ENCODE assay signal across 31 cellular contexts in the genomic region with DNA sequence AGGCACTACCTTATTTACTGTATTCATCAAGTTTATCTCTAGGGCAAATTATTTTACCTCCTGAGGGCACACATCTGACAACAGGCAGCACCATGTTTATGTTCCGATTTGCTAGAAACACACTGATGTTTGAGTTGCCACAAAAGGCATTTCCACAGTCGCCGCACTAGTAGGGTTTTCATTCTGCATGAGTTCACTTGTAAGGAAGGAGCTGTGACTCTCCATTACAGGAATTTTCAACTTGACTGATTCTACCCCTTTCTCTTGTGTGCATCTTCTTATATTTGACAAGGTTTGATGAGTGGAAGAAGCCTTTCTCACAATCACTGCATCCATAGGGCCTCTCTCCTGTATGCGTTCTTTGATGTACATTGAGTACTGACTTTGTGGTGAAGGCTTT.
"Had no signal": no experiment of that assay in that cellular context is flagged by ENCODE, and none has a peak within 500 bp of the region (broad histone marks: within the 10 kb centered on the region; RNA-seq: fewer than 3 reads in every experiment).

No MANE protein-coding gene starts in this region.

- H3K27ac ChIP-seq: colonic mucosa, epithelial cell of prostate, gastrocnemius medialis, heart left ventricle, hepatocyte, left lung, neural progenitor cell, pancreas, right lobe of liver, stomach, thyroid gland had no signal

- H3K4me3 Mint-ChIP-seq: dendritic cell treated with granulocyte-macrophage colony-stimulating factor and Interleukin-4, amounts not matched to agents 40 ng/mL and 50 ng/mL, for 4 days; endodermal cell; mesothelial cell of epicardium; naive B cell; natural killer cell treated with Interleukin-12 subunit alpha and Interleukin-12 subunit beta and Interleukin-15 and Interleukin-18, amount 100 ng/mL, for 72 hours; neural progenitor cell had no signal

- H3K36me3 ChIP-seq: colonic mucosa, gastrocnemius medialis, heart left ventricle, left lung, neural progenitor cell, pancreas, right lobe of liver, stomach, thyroid gland had no signal

- H3K27ac Mint-ChIP-seq: dendritic cell treated with granulocyte-macrophage colony-stimulating factor and Interleukin-4, amounts not matched to agents 40 ng/mL and 50 ng/mL, for 4 days; endodermal cell; mesothelial cell of epicardium; naive B cell; natural killer cell treated with Interleukin-12 subunit alpha and Interleukin-12 subunit beta and Interleukin-15 and Interleukin-18, amount 100 ng/mL, for 72 hours had no signal

- H3K4me1 Mint-ChIP-seq: naive B cell had no signal

- H3K27me3 ChIP-seq: colonic mucosa, gastrocnemius medialis, heart left ventricle, hepatocyte, left lung, neural progenitor cell, pancreas, right lobe of liver, stomach, thyroid gland had no signal

- H3K36me3 Mint-ChIP-seq: mesothelial cell of epicardium, naive B cell, neural progenitor cell had no signal

- H2AFZ ChIP-seq: hepatocyte, neural progenitor cell had no signal

- ATAC-seq: esophagus mucosa; gastrocnemius medialis; heart left ventricle; left cardiac atrium; left lung; mucosa of descending colon; natural killer cell treated with Interleukin-12 subunit alpha and Interleukin-12 subunit beta and Interleukin-15 and Interleukin-18, amount 100 ng/mL, for 72 hours; pancreas; right lobe of liver had no signal

- H3K9me3 Mint-ChIP-seq: endodermal cell, mesothelial cell of epicardium, neural progenitor cell had no signal

- DNase-seq: colonic mucosa; effector CD8-positive, alpha-beta T cell; endodermal cell; foreskin fibroblast; gastrocnemius medialis; heart left ventricle; left cardiac atrium; left lung; mesenchymal stem cell; mucosa of descending colon; naive B cell; occipital lobe; pancreas; right lobe of liver; small intestine; stimulated activated CD4-positive, alpha-beta T cell treated with anti-CD3 and anti-CD28 coated beads, Interleukin-12 subunit alpha, Interleukin-12 subunit beta, amount 100 ng/mL, for 4 hours; stimulated activated CD4-positive, alpha-beta T cell treated with anti-CD3 and anti-CD28 coated beads, Interleukin-1b, Interleukin-23, amount 100 ng/mL, for 48 hours; stimulated activated CD4-positive, alpha-beta T cell treated with anti-CD3 and anti-CD28 coated beads, Interleukin-4, amount 100 ng/mL, for 1 hour; stimulated activated CD8-positive, alpha-beta memory T cell treated with anti-CD3 and anti-CD28 coated beads, Interleukin-4, amount 100 ng/mL, for 48 hours; stimulated activated naive CD4-positive, alpha-beta T cell treated with Interleukin-2 at 50 U/mL for 16 hours; stomach; thyroid gland; trophoblast cell had no signal

- FAIRE-seq: islet of Langerhans, pancreas, small intestine had no signal

- H3K4me2 ChIP-seq: hepatocyte, neural progenitor cell had no signal

- H3K27me3 Mint-ChIP-seq: dendritic cell treated with granulocyte-macrophage colony-stimulating factor and Interleukin-4, amounts not matched to agents 40 ng/mL and 50 ng/mL, for 4 days; naive B cell; natural killer cell treated with Interleukin-12 subunit alpha and Interleukin-12 subunit beta and Interleukin-15 and Interleukin-18, amount 100 ng/mL, for 72 hours had no signal

- H3K4me3 ChIP-seq: colonic mucosa, gastrocnemius medialis, heart left ventricle, hepatocyte, left lung, mucosa of descending colon, neural progenitor cell, pancreas, right lobe of liver, stomach, thyroid gland had no signal

- H3K79me2 ChIP-seq: hepatocyte had no signal

- H3K9ac ChIP-seq: neural progenitor cell had no signal

- H3K9me3 ChIP-seq: colonic mucosa, gastrocnemius medialis, heart left ventricle, left lung, pancreas, right lobe of liver, thyroid gland had no signal

- H3K4me1 ChIP-seq: colonic mucosa, gastrocnemius medialis, heart left ventricle, left lung, neural progenitor cell, pancreas, right lobe of liver, stomach, thyroid gland had no signal
